Comparison of ENCODE assay signal across 1 cellular context in genomic region chr3:120160050-120160449, GRCh38.
TF ChIP-seq lines count a peak whose summit lies in the region.

No MANE protein-coding gene starts in this region.

TF ChIP-seq in HepG2, 621 proteins besides CTCF, POLR2A, EP300 and RAD21 (continued from another document):
- TF ChIP-seq HOMEZ (CRISPR knock-in tag; IDR thresholded peaks at IDR 0.05; ENCODE audit: low read depth): no peak
- TF ChIP-seq RARA (CRISPR knock-in tag; IDR thresholded peaks at IDR 0.05): 0 out of 2 replicates have a peak, but pooled peaks have one; percentile 19
- TF ChIP-seq THRA (CRISPR knock-in tag; IDR thresholded peaks at IDR 0.05; ENCODE audit: borderline replicate concordance): peak; percentile 80; the same call in 1 of the 2 replicates
- no peak for TF ChIP-seq USF2 (IDR thresholded peaks at IDR 0.05; ENCODE audit: low read depth, low read length)
- no peak for TF ChIP-seq USF2 (CRISPR knock-in tag; IDR thresholded peaks at IDR 0.05; ENCODE audit: borderline replicate concordance)
- TF ChIP-seq HNF1B (CRISPR knock-in tag; IDR thresholded peaks at IDR 0.05): no peak
- peak; percentile 92 for TF ChIP-seq CEBPB (IDR thresholded peaks at IDR 0.05; ENCODE audit: borderline replicate concordance, low read depth, low read length)
- TF ChIP-seq SOX6 (IDR thresholded peaks at IDR 0.05): no peak
- TF ChIP-seq SOX6 (CRISPR knock-in tag; IDR thresholded peaks at IDR 0.05): 0 out of 2 replicates have a peak, but pooled peaks have one; percentile 22
- TF ChIP-seq RXRB (CRISPR knock-in tag; IDR thresholded peaks at IDR 0.05; ENCODE audit: borderline replicate concordance): peak; percentile 53
- no peak for TF ChIP-seq ETV6 (CRISPR knock-in tag; conservative IDR thresholded peaks at IDR 0.05)
- TF ChIP-seq RORA (CRISPR knock-in tag; IDR thresholded peaks at IDR 0.05): no peak
- peak; percentile 8; the same call in 1 of the 2 replicates for TF ChIP-seq ARID5B (CRISPR knock-in tag; IDR thresholded peaks at IDR 0.05)
- no peak for TF ChIP-seq ZNF775 (CRISPR knock-in tag; IDR thresholded peaks at IDR 0.05; ENCODE audit: borderline replicate concordance)
- no peak for TF ChIP-seq TOPORS (CRISPR knock-in tag; IDR thresholded peaks at IDR 0.05)
- TF ChIP-seq ZNF580 (CRISPR knock-in tag; IDR thresholded peaks at IDR 0.05; ENCODE audit: borderline replicate concordance, low read depth): no peak
- peak; percentile 31; the same call in 1 of the 2 replicates for TF ChIP-seq FOSL2 (CRISPR knock-in tag; IDR thresholded peaks at IDR 0.05)
- no peak for TF ChIP-seq RELA (CRISPR knock-in tag; IDR thresholded peaks at IDR 0.05)
- peak; percentile 18; the same call in 1 of the 2 replicates for TF ChIP-seq NR2C2 (CRISPR knock-in tag; IDR thresholded peaks at IDR 0.05; ENCODE audit: borderline replicate concordance)
- peak; percentile 95 for TF ChIP-seq CEBPG (CRISPR knock-in tag; IDR thresholded peaks at IDR 0.05)
- TF ChIP-seq ZNF12 (CRISPR knock-in tag; IDR thresholded peaks at IDR 0.05): peak; percentile 74; the same call in 1 of the 2 replicates
- TF ChIP-seq THAP11 (CRISPR knock-in tag; IDR thresholded peaks at IDR 0.05): 0 out of 2 replicates have a peak, but pooled peaks have one; percentile 22
- TF ChIP-seq ZNF331 (CRISPR knock-in tag; IDR thresholded peaks at IDR 0.05): peak; percentile 62; the same call in 1 of the 2 replicates
- TF ChIP-seq ZNF101 (CRISPR knock-in tag; IDR thresholded peaks at IDR 0.05; ENCODE audit: borderline replicate concordance, low read depth): no peak
- TF ChIP-seq ETS1 (CRISPR knock-in tag; IDR thresholded peaks at IDR 0.05): no peak
- peak in 1 of 2 experiments; percentile 66; a peak in 2 of 4 replicates for TF ChIP-seq KLF16 (CRISPR knock-in tag; IDR thresholded peaks at IDR 0.05)
- no peak for TF ChIP-seq PTBP1 (IDR thresholded peaks at IDR 0.05; ENCODE audit: low read depth, low read length, poor library complexity, severe bottlenecking)
- 0 out of 2 replicates have a peak, but pooled peaks have one; percentile 43 for TF ChIP-seq POGK (CRISPR knock-in tag; conservative IDR thresholded peaks at IDR 0.05)
- no peak for TF ChIP-seq ZNF558 (CRISPR knock-in tag; IDR thresholded peaks at IDR 0.05; ENCODE audit: borderline replicate concordance)
- peak; percentile 64; the same call in 1 of the 2 replicates for TF ChIP-seq CBX5 (CRISPR knock-in tag; IDR thresholded peaks at IDR 0.05; ENCODE audit: borderline replicate concordance)
- 0 out of 2 replicates have a peak, but pooled peaks have one; percentile 54 for TF ChIP-seq TRIM24 (CRISPR knock-in tag; IDR thresholded peaks at IDR 0.05)
- TF ChIP-seq DBP (CRISPR knock-in tag; IDR thresholded peaks at IDR 0.05; ENCODE audit: not compliant biosample characterization): no peak
- TF ChIP-seq FOXM1 (CRISPR knock-in tag; IDR thresholded peaks at IDR 0.05): no peak
- TF ChIP-seq DDIT3 (CRISPR knock-in tag; IDR thresholded peaks at IDR 0.05): peak; percentile 95
- no peak for TF ChIP-seq PRDM10 (CRISPR knock-in tag; IDR thresholded peaks at IDR 0.05; ENCODE audit: low read depth)
- no peak for TF ChIP-seq SAFB2 (CRISPR knock-in tag; IDR thresholded peaks at IDR 0.05; ENCODE audit: borderline replicate concordance, low read depth)
- TF ChIP-seq GATAD2A (CRISPR knock-in tag; IDR thresholded peaks at IDR 0.05): peak; percentile 87
- 0 out of 2 replicates have a peak, but pooled peaks have one; percentile 54 for TF ChIP-seq SMAD3 (CRISPR knock-in tag; IDR thresholded peaks at IDR 0.05)
